In the genomic region with DNA sequence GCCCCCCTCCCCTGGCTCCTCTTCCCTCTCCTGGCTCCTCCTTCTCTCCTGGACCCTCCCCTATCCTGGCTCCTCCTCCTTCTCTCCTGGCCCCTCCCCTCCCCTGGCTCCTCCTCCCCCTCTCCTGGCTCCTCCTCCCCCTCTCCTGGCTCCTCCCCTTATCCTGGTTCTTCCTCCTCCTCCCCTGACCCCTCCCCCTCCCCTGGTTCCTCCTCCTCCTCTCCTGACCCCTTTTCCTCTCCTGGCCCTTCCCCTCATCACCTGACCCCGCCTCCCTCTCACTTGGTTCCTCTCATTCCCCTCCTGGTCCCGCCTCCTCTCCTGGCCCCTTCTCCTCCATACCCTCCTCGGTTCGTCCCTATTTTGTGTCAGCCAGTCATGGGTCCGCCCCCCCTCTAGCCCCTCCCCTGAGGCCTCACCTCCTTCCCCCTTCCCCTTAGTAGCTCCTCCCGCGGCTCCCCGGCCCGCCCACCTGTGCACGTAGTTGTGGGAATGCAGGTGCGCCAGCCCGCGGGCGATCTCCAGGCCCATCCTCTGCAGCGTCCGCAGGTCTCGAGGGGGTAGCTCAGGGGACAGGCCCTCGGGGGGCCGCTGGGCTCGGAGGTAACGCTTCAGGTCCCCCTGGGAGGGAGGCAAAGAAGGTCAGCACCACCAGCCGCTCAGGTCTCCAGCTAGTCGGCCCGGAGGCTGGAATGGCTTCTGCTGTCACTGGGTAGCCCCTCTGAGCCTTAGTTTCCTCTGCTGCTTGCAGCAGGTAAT, we compare ENCODE assay signal across 6 cellular contexts. TPM values are rescaled to one million over a fixed set of nuclear protein-coding genes. Genes with fewer than 3 reads are reported as not detected.
DNase-seq lines count a peak whose midpoint lies in the region; ATAC-seq, FAIRE-seq and TF ChIP-seq lines count a peak whose summit lies in the region.

No MANE protein-coding gene starts in this region.

- intact Hi-C loops in activated CD8-positive, alpha-beta T cell treated with anti-CD3 and anti-CD28 coated beads for 36 hours (cut with micrococcal nuclease) = no loop called here
- intact Hi-C loops in upper lobe of right lung (cut with DNase I) = no loop called here

- peak; percentile 99 for DNase-seq in NCI-H2171 treated with DMSO at 0.1 percent for 48 hours (lab: John Stamatoyannopoulos, UW)
- DNase-seq in activated CD8-positive, alpha-beta T cell treated with anti-CD3 and anti-CD28 coated beads for 36 hours = peak; percentile 87
- DNase-seq in upper lobe of right lung = peak; percentile 97
- DNase-seq in NCI-H446 (lab: John Stamatoyannopoulos, UW) = no peak

- CTCF ChIA-PET in activated CD8-positive, alpha-beta T cell treated with anti-CD3 and anti-CD28 coated beads for 36 hours (lab: Charles Lee) = interaction anchor here (0.5 to 1.2 kb wide), 3 partner anchors 82 to 109 kb away, joined by 3 to 5 read pairs (median 5); no protein-coding TSS in a partner anchor

- H3K36me3 ChIP-seq in upper lobe of right lung = no peaks in the 10 kb centered on the region

- H3K4me3 ChIP-seq in iPS-18c (ENCODE audit: insufficient read depth, low read depth, low read length) (peak overlapping the region; percentile 55), upper lobe of right lung (peak overlapping the region; percentile 43)

- H3K9me3 Mint-ChIP-seq in activated CD8-positive, alpha-beta T cell treated with anti-CD3 and anti-CD28 coated beads for 36 hours = no peaks in the 10 kb centered on the region

- peak; percentile 96 for FAIRE-seq in G401.6 (lab: Jason Lieb, UNC)

- H3K27ac Mint-ChIP-seq in activated CD8-positive, alpha-beta T cell treated with anti-CD3 and anti-CD28 coated beads for 36 hours = no peak overlapping the region

- H3K36me3 Mint-ChIP-seq in activated CD8-positive, alpha-beta T cell treated with anti-CD3 and anti-CD28 coated beads for 36 hours (ENCODE audit: low read depth) = no peaks in the 10 kb centered on the region

- peak; percentile 81 for ATAC-seq in activated CD8-positive, alpha-beta T cell treated with anti-CD3 and anti-CD28 coated beads for 36 hours
- peak; percentile 88 for ATAC-seq in upper lobe of right lung

- no peak for TF ChIP-seq CTCF in activated CD8-positive, alpha-beta T cell treated with anti-CD3 and anti-CD28 coated beads for 36 hours (IDR thresholded peaks at IDR 0.05)
- TF ChIP-seq CTCF in upper lobe of right lung (IDR thresholded peaks at IDR 0.05) = no peak

- H3K4me1 ChIP-seq in upper lobe of right lung = peaks cover 5% of the 10 kb centered on the region

- H3K27me3 Mint-ChIP-seq in activated CD8-positive, alpha-beta T cell treated with anti-CD3 and anti-CD28 coated beads for 36 hours = no peaks in the 10 kb centered on the region

- no peak overlapping the region for H3K4me3 Mint-ChIP-seq in activated CD8-positive, alpha-beta T cell treated with anti-CD3 and anti-CD28 coated beads for 36 hours

- no peaks in the 10 kb centered on the region for H3K9me3 ChIP-seq in iPS-18c (ENCODE audit: control insufficient read depth, insufficient read depth, low read length)
- no peaks in the 10 kb centered on the region for H3K9me3 ChIP-seq in upper lobe of right lung

- H3K4me1 Mint-ChIP-seq in activated CD8-positive, alpha-beta T cell treated with anti-CD3 and anti-CD28 coated beads for 36 hours (ENCODE audit: low read depth) = peaks cover 12% of the 10 kb centered on the region

- POLR2A ChIA-PET in activated CD8-positive, alpha-beta T cell treated with anti-CD3 and anti-CD28 coated beads for 36 hours (lab: Charles Lee) = no interaction called here

- no peak overlapping the region for H3K27ac ChIP-seq in upper lobe of right lung

- peaks cover 31% of the 10 kb centered on the region for H3K27me3 ChIP-seq in upper lobe of right lung

RNA-seq across cellular contexts. Expression of a gene that starts 9.5 kb away (rescaled TPM):
- 1 to 10 TPM; 3.4 to 4.0 TPM for total RNA-seq in activated CD8-positive, alpha-beta T cell treated with anti-CD3 and anti-CD28 coated beads for 36 hours
- 7.1 TPM for total RNA-seq in upper lobe of right lung

RNA-seq across cellular contexts. Expression of a gene that starts 33.0 kb away (rescaled TPM):
- 10 to 100 TPM; 23.8 to 24.5 TPM for total RNA-seq in activated CD8-positive, alpha-beta T cell treated with anti-CD3 and anti-CD28 coated beads for 36 hours
- 60.7 TPM for total RNA-seq in upper lobe of right lung

RNA-seq across cellular contexts. Expression of a gene that starts 46.8 kb away (rescaled TPM):
- 1 to 10 TPM; 1.3 to 1.5 TPM for total RNA-seq in activated CD8-positive, alpha-beta T cell treated with anti-CD3 and anti-CD28 coated beads for 36 hours
- total RNA-seq in upper lobe of right lung = 1.1 TPM

RNA-seq across cellular contexts. Expression of a gene that starts 49.8 kb away (rescaled TPM):
- not detected for total RNA-seq in activated CD8-positive, alpha-beta T cell treated with anti-CD3 and anti-CD28 coated beads for 36 hours
- 20.4 TPM for total RNA-seq in upper lobe of right lung

RNA-seq across cellular contexts. Expression of a gene that starts 56.4 kb away (rescaled TPM):
- 10 to 100 TPM; 49.4 to 50.1 TPM for total RNA-seq in activated CD8-positive, alpha-beta T cell treated with anti-CD3 and anti-CD28 coated beads for 36 hours
- total RNA-seq in upper lobe of right lung = 27.1 TPM

Comparison
In these comparisons a context has a peak if more than half of its experiments do, and no peak if none do; other contexts are left out.
1. DNase-seq: peak in NCI-H2171 treated with DMSO at 0.1 percent for 48 hours (single experiment), activated CD8-positive, alpha-beta T cell treated with anti-CD3 and anti-CD28 coated beads for 36 hours (single experiment) and upper lobe of right lung (single experiment); none in NCI-H446 (0 of 2).